ENCODE assay signal across 30 cellular contexts in genomic region chr22:40616578-40616977, GRCh38.
"Had no signal": no experiment of that assay in that cellular context is flagged by ENCODE, and none has a peak within 500 bp of the region (broad histone marks: within the 10 kb centered on the region; RNA-seq: fewer than 3 reads in every experiment).

No MANE protein-coding gene starts in this region.

- DNase-seq: cortex of kidney; dorsolateral prefrontal cortex; effector CD4-positive, alpha-beta T cell; endodermal cell; foreskin keratinocyte; heart left ventricle; kidney; mesenchymal stem cell; midbrain; naive thymus-derived CD4-positive, alpha-beta T cell; sigmoid colon; spleen; stimulated activated CD4-positive, alpha-beta T cell treated with anti-CD3 and anti-CD28 coated beads, Interleukin-4, amount 100 ng/mL, for 4 hours; stimulated activated naive CD8-positive, alpha-beta T cell treated with anti-CD3 and anti-CD28 coated beads, Interleukin-15, Interleukin-2, amounts not matched to agents 100 U/mL and 50 U/mL, for 24 hours; substantia nigra; testis; tibial artery; upper lobe of left lung had no signal

- H3K27me3 ChIP-seq: dorsolateral prefrontal cortex, esophagus muscularis mucosa, foreskin keratinocyte, gastroesophageal sphincter, heart left ventricle, hepatocyte, neural progenitor cell, sigmoid colon, spleen, testis, tibial artery, upper lobe of left lung had no signal

- H3K27ac Mint-ChIP-seq: endodermal cell; nephron; neural progenitor cell; progenitor cell of endocrine pancreas; stimulated activated memory B cell treated with anti-CD40 and anti-IgM and Interleukin-4, amounts not matched to agents 10 μg/mL and 1 μg/mL and 100 μg/mL, for 72 hours had no signal

- H3K27me3 Mint-ChIP-seq: naive thymus-derived CD4-positive, alpha-beta T cell; progenitor cell of endocrine pancreas; stimulated activated memory B cell treated with anti-CD40 and anti-IgM and Interleukin-4, amounts not matched to agents 10 μg/mL and 1 μg/mL and 100 μg/mL, for 72 hours had no signal

- H3K4me3 Mint-ChIP-seq: endodermal cell; naive thymus-derived CD4-positive, alpha-beta T cell; nephron; neural progenitor cell; stimulated activated memory B cell treated with anti-CD40 and anti-IgM and Interleukin-4, amounts not matched to agents 10 μg/mL and 1 μg/mL and 100 μg/mL, for 72 hours had no signal

- H3K4me1 ChIP-seq: neural progenitor cell, parathyroid adenoma had no signal

- H3K4me3 ChIP-seq: dorsolateral prefrontal cortex, esophagus muscularis mucosa, gastroesophageal sphincter, heart left ventricle, hepatocyte, neural progenitor cell, sigmoid colon, spleen, testis, tibial artery, upper lobe of left lung had no signal

- H3K36me3 ChIP-seq: esophagus muscularis mucosa, gastroesophageal sphincter, heart left ventricle, neural progenitor cell, sigmoid colon, spleen, upper lobe of left lung had no signal

- ATAC-seq: foreskin keratinocyte; gastroesophageal sphincter; heart left ventricle; left lobe of liver; naive thymus-derived CD4-positive, alpha-beta T cell; right cardiac atrium; stimulated activated memory B cell treated with anti-CD40 and anti-IgM and Interleukin-4, amounts not matched to agents 10 μg/mL and 1 μg/mL and 100 μg/mL, for 72 hours; stimulated activated naive CD8-positive, alpha-beta T cell treated with anti-CD3 and anti-CD28 coated beads, Interleukin-15, Interleukin-2, amounts not matched to agents 100 U/mL and 50 U/mL, for 24 hours had no signal

- H3K9me3 ChIP-seq: testis had no signal

- FAIRE-seq: endothelial cell of umbilical vein, kidney, urothelium cell line had no signal

- H3K27ac ChIP-seq: dorsolateral prefrontal cortex, esophagus muscularis mucosa, foreskin keratinocyte, gastroesophageal sphincter, heart left ventricle, hepatocyte, neural progenitor cell, parathyroid adenoma, sigmoid colon, spleen, testis, tibial artery, upper lobe of left lung had no signal
